Comparison of ENCODE assay signal across 1 cellular context in genomic region chr7:2730846-2731770, GRCh38.
TF ChIP-seq lines count a peak whose summit lies in the region.

No MANE protein-coding gene starts in this region.

TF ChIP-seq in SK-N-SH, 30 proteins besides CTCF, POLR2A, EP300 and RAD21 (continued from another document):
- no peak for TF ChIP-seq REST (IDR thresholded peaks at IDR 0.05; ENCODE audit: low read depth, low read length)
- no peak for TF ChIP-seq POLR2AphosphoS5 (IDR thresholded peaks at IDR 0.05; ENCODE audit: low read depth, low read length)
- TF ChIP-seq NFIC (IDR thresholded peaks at IDR 0.05; ENCODE audit: borderline replicate concordance): no peak
- no peak for TF ChIP-seq ELF1 (IDR thresholded peaks at IDR 0.05)
- no peak for TF ChIP-seq RCOR1 (IDR thresholded peaks at IDR 0.05; ENCODE audit: low read length)
- TF ChIP-seq FOXJ3 (CRISPR knock-in tag; IDR thresholded peaks at IDR 0.05): no peak
- no peak for TF ChIP-seq MAX (IDR thresholded peaks at IDR 0.05; ENCODE audit: low read depth)
- no peak for TF ChIP-seq MXI1 (IDR thresholded peaks at IDR 0.05; ENCODE audit: low read depth, low read length)
- TF ChIP-seq, protein P1, sequence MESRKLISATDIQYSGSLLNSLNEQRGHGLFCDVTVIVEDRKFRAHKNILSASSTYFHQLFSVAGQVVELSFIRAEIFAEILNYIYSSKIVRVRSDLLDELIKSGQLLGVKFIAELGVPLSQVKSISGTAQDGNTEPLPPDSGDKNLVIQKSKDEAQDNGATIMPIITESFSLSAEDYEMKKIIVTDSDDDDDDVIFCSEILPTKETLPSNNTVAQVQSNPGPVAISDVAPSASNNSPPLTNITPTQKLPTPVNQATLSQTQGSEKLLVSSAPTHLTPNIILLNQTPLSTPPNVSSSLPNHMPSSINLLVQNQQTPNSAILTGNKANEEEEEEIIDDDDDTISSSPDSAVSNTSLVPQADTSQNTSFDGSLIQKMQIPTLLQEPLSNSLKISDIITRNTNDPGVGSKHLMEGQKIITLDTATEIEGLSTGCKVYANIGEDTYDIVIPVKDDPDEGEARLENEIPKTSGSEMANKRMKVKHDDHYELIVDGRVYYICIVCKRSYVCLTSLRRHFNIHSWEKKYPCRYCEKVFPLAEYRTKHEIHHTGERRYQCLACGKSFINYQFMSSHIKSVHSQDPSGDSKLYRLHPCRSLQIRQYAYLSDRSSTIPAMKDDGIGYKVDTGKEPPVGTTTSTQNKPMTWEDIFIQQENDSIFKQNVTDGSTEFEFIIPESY (IDR thresholded peaks at IDR 0.05; ENCODE audit: borderline replicate concordance, low read depth): no peak
- no peak for TF ChIP-seq EZH2phosphoT487 (IDR thresholded peaks at IDR 0.05; ENCODE audit: borderline replicate concordance, low read depth)
- TF ChIP-seq, protein P2, sequence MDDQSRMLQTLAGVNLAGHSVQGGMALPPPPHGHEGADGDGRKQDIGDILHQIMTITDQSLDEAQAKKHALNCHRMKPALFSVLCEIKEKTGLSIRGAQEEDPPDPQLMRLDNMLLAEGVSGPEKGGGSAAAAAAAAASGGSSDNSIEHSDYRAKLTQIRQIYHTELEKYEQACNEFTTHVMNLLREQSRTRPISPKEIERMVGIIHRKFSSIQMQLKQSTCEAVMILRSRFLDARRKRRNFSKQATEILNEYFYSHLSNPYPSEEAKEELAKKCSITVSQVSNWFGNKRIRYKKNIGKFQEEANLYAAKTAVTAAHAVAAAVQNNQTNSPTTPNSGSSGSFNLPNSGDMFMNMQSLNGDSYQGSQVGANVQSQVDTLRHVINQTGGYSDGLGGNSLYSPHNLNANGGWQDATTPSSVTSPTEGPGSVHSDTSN (IDR thresholded peaks at IDR 0.05): no peak
- TF ChIP-seq JUND (IDR thresholded peaks at IDR 0.05): no peak
- TF ChIP-seq TAF1 (IDR thresholded peaks at IDR 0.05; ENCODE audit: borderline replicate concordance, low read depth, low read length): no peak
- no peak for TF ChIP-seq RXRA (IDR thresholded peaks at IDR 0.05; ENCODE audit: borderline replicate concordance, low read depth)
- no peak for TF ChIP-seq FOSL2 (IDR thresholded peaks at IDR 0.05; ENCODE audit: borderline replicate concordance, low read depth)
